Comparison of ENCODE assay signal across 27 cellular contexts in the genomic region with DNA sequence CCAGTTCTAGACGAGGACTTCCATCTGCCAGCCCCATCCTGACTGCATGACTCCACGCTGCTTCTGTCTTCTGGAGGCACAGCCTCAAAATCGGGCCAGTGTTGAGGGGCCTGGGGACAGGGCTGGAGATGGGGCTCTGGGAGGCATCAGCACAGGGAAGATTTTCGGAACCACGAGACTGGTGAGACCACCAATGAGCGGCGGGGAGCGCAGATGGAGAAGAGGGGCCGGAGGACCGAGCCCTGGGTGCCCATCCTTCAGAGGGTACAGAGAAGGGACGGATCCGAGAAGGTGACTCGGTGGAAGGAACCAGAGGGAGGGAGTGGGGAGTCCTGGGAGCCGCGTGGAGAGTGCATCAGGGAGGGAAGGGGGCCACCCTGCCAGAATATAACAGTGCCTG. TPM values are rescaled to one million over a fixed set of nuclear protein-coding genes. Genes with fewer than 3 reads are reported as not detected.
"Had no signal": no experiment of that assay in that cellular context is flagged by ENCODE, and none has a peak within 500 bp of the region (broad histone marks: within the 10 kb centered on the region; RNA-seq: fewer than 3 reads in every experiment).

No MANE protein-coding gene starts in this region.

- ATAC-seq: activated CD8-positive, alpha-beta T cell treated with anti-CD3 and anti-CD28 coated beads, Interleukin-2, amount 10 ng/mL, durations not matched to agents 7 days and 5 days; PC-3 had no signal

- H3K4me1 Mint-ChIP-seq: activated CD4-positive, alpha-beta T cell treated with anti-CD3 and anti-CD28 coated beads, Interleukin-2, amount 10 ng/mL, durations not matched to agents 24 days and 14 days; activated naive CD4-positive, alpha-beta T cell treated with anti-CD3 and anti-CD28 coated beads, Interleukin-2, amount 50 U/mL, for 24 hours; activated naive CD8-positive, alpha-beta T cell treated with anti-CD3 and anti-CD28 coated beads, Interleukin-2, amount 10 ng/mL, durations not matched to agents 7 days and 5 days had no signal

- DNase-seq: activated CD4-positive, alpha-beta T cell treated with anti-CD3 and anti-CD28 coated beads, Interleukin-2, amount 10 ng/mL, durations not matched to agents 24 days and 14 days; activated CD4-positive, alpha-beta T cell treated with anti-CD3 and anti-CD28 coated beads, Interleukin-2, amount 50 U/mL, for 48 hours; activated CD8-positive, alpha-beta T cell treated with anti-CD3 and anti-CD28 coated beads, Interleukin-2, amount 10 ng/mL, durations not matched to agents 7 days and 5 days; activated gamma-delta T cell; activated naive CD4-positive, alpha-beta T cell treated with Interleukin-2 at 50 U/mL for 16 hours; activated naive CD8-positive, alpha-beta T cell treated with anti-CD3 and anti-CD28 coated beads, Interleukin-2, amount 10 ng/mL, durations not matched to agents 7 days and 5 days; activated T-cell treated with anti-CD3 and anti-CD28 coated beads, Interleukin-2, amount 50 U/mL, for 24 hours; amygdala; Karpas-422; KBM-7; NCI-H1105; NCI-H1417 treated with DMSO at 0.1 percent for 48 hours; NCI-H1694; NCI-H1930; NCI-H2081 treated with DMSO at 0.1 percent for 48 hours; NCI-H345; NCI-H524 treated with DMSO at 0.1 percent for 48 hours; NK-92 treated with Interleukin-12 subunit alpha and Interleukin-12 subunit beta, amount 100 ng/mL, for 24 hours; PC-3; Peyer's patch; SHP77 treated with DMSO at 0.1 percent for 48 hours; SK-N-SH had no signal

- H3K36me3 Mint-ChIP-seq: activated naive CD4-positive, alpha-beta T cell treated with anti-CD3 and anti-CD28 coated beads, Interleukin-2, amount 50 U/mL, for 24 hours; activated naive CD8-positive, alpha-beta T cell treated with anti-CD3 and anti-CD28 coated beads, Interleukin-2, amount 10 ng/mL, durations not matched to agents 7 days and 5 days had no signal

- H3K27ac Mint-ChIP-seq: activated CD4-positive, alpha-beta T cell treated with anti-CD3 and anti-CD28 coated beads, Interleukin-2, amount 10 ng/mL, durations not matched to agents 24 days and 14 days; activated CD8-positive, alpha-beta T cell treated with anti-CD3 and anti-CD28 coated beads, Interleukin-2, amount 10 ng/mL, durations not matched to agents 7 days and 5 days; activated naive CD4-positive, alpha-beta T cell treated with anti-CD3 and anti-CD28 coated beads, Interleukin-2, amount 50 U/mL, for 24 hours; activated naive CD8-positive, alpha-beta T cell treated with anti-CD3 and anti-CD28 coated beads, Interleukin-2, amount 10 ng/mL, durations not matched to agents 7 days and 5 days; activated T-cell treated with anti-CD3 and anti-CD28 coated beads, Interleukin-2, amount 50 U/mL, for 24 hours; activated T-helper 2 cell treated with anti-CD3 and anti-CD28 coated beads, Interferon-gamma antibody, Interleukin-2, Interleukin-4, amounts not matched to agents 10 μg/mL and 5 μg/mL and 100 μg/mL, durations not matched to agents 14 hours and 24 hours and 36 hours; T-helper 1 cell treated with Interleukin-12 subunit alpha and Interleukin-12 subunit beta and Interleukin-4 antibody, amounts not matched to agents 30 μg/mL and 1 μg/mL, for 36 hours; T-helper 2 cell treated with Interferon-gamma antibody and Interleukin-4, amounts not matched to agents 5 μg/mL and 100 μg/mL, for 36 hours had no signal

- H3K9me3 Mint-ChIP-seq: activated CD4-positive, alpha-beta T cell treated with anti-CD3 and anti-CD28 coated beads, Interleukin-2, amount 10 ng/mL, durations not matched to agents 24 days and 14 days; activated naive CD4-positive, alpha-beta T cell treated with anti-CD3 and anti-CD28 coated beads, Interleukin-2, amount 50 U/mL, for 24 hours; activated naive CD8-positive, alpha-beta T cell treated with anti-CD3 and anti-CD28 coated beads, Interleukin-2, amount 10 ng/mL, durations not matched to agents 7 days and 5 days; activated T-cell treated with anti-CD3 and anti-CD28 coated beads, Interleukin-2, amount 50 U/mL, for 24 hours; activated T-helper 2 cell treated with anti-CD3 and anti-CD28 coated beads, Interferon-gamma antibody, Interleukin-2, Interleukin-4, amounts not matched to agents 10 μg/mL and 5 μg/mL and 100 μg/mL, durations not matched to agents 14 hours and 24 hours and 36 hours; T-helper 1 cell treated with Interleukin-12 subunit alpha and Interleukin-12 subunit beta and Interleukin-4 antibody, amounts not matched to agents 30 μg/mL and 1 μg/mL, for 36 hours; T-helper 2 cell treated with Interferon-gamma antibody and Interleukin-4, amounts not matched to agents 5 μg/mL and 100 μg/mL, for 36 hours had no signal

- H3K4me3 Mint-ChIP-seq: activated CD4-positive, alpha-beta T cell treated with anti-CD3 and anti-CD28 coated beads, Interleukin-2, amount 10 ng/mL, durations not matched to agents 24 days and 14 days; activated CD8-positive, alpha-beta T cell treated with anti-CD3 and anti-CD28 coated beads, Interleukin-2, amount 10 ng/mL, durations not matched to agents 7 days and 5 days; activated naive CD4-positive, alpha-beta T cell treated with anti-CD3 and anti-CD28 coated beads, Interleukin-2, amount 50 U/mL, for 24 hours; activated naive CD8-positive, alpha-beta T cell treated with anti-CD3 and anti-CD28 coated beads, Interleukin-2, amount 10 ng/mL, durations not matched to agents 7 days and 5 days; activated T-cell treated with anti-CD3 and anti-CD28 coated beads, Interleukin-2, amount 50 U/mL, for 24 hours; T-helper 1 cell treated with Interleukin-12 subunit alpha and Interleukin-12 subunit beta and Interleukin-4 antibody, amounts not matched to agents 30 μg/mL and 1 μg/mL, for 36 hours; T-helper 2 cell treated with Interferon-gamma antibody and Interleukin-4, amounts not matched to agents 5 μg/mL and 100 μg/mL, for 36 hours had no signal

RNA-seq across cellular contexts. Expression of a gene that starts 26.4 kb away (rescaled TPM):
- total RNA-seq: ascending aorta had no signal
